Comparison of ENCODE assay signal across 1 cellular context in the genomic region with DNA sequence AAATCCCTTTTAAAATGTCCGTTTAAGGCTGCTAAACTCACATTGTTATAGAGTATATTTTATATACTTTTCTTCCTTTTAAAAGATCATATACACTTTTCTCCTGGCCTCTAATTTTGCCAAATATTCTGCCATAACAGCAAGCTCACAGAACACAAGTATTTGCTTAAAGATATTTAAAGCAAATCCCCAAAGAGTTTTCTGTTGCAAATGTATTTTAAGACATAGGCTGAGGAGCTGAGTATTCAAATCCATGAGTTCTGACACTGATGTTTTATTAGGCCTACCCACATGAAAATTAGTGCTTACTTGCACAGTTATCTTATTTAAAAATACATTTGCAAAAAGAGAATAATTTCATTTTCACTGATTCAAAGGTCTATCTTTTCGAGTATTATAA.
TF ChIP-seq lines count a peak whose summit lies in the region.

No MANE protein-coding gene starts in this region.

TF ChIP-seq in HepG2, 621 proteins besides CTCF, POLR2A, EP300 and RAD21:
- TF ChIP-seq SRF (IDR thresholded peaks at IDR 0.05; ENCODE audit: low read depth, low read length) (no peak), RFXAP (CRISPR knock-in tag; IDR thresholded peaks at IDR 0.05; ENCODE audit: borderline replicate concordance) (no peak), MZF1 (CRISPR knock-in tag; IDR thresholded peaks at IDR 0.05; ENCODE audit: borderline replicate concordance) (no peak), ZNF3 (CRISPR knock-in tag; IDR thresholded peaks at IDR 0.05) (no peak), NR2F2 (IDR thresholded peaks at IDR 0.05; ENCODE audit: borderline replicate concordance, low read depth) (no peak), ZNF598 (CRISPR knock-in tag; IDR thresholded peaks at IDR 0.05; ENCODE audit: borderline replicate concordance) (no peak), ZNF660 (CRISPR knock-in tag; IDR thresholded peaks at IDR 0.05; ENCODE audit: borderline replicate concordance, low read depth) (no peak), AGO1 (IDR thresholded peaks at IDR 0.05; ENCODE audit: low read depth, low read length, poor library complexity, severe bottlenecking) (no peak), HMGA1 (CRISPR knock-in tag; conservative IDR thresholded peaks at IDR 0.05) (no peak), ZNF724P (CRISPR knock-in tag; IDR thresholded peaks at IDR 0.05; ENCODE audit: borderline replicate concordance) (no peak), RXRA (CRISPR knock-in tag; IDR thresholded peaks at IDR 0.05) (no peak), ZNF749 (CRISPR knock-in tag; IDR thresholded peaks at IDR 0.05; ENCODE audit: borderline replicate concordance) (no peak), ZNF136 (CRISPR knock-in tag; IDR thresholded peaks at IDR 0.05; ENCODE audit: low read depth) (no peak), ZNF552 (CRISPR knock-in tag; IDR thresholded peaks at IDR 0.05; ENCODE audit: borderline replicate concordance) (no peak), CHD2 (IDR thresholded peaks at IDR 0.05; ENCODE audit: low read depth, low read length) (no peak)
- TF ChIP-seq, protein P1, sequence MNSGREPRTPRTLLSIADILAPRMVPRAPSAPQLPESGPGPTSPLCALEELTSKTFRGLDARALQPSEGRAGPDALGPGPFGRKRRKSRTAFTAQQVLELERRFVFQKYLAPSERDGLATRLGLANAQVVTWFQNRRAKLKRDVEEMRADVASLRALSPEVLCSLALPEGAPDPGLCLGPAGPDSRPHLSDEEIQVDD (CRISPR knock-in tag; IDR thresholded peaks at IDR 0.05; ENCODE audit: borderline replicate concordance): no peak
- TF ChIP-seq, protein P2, sequence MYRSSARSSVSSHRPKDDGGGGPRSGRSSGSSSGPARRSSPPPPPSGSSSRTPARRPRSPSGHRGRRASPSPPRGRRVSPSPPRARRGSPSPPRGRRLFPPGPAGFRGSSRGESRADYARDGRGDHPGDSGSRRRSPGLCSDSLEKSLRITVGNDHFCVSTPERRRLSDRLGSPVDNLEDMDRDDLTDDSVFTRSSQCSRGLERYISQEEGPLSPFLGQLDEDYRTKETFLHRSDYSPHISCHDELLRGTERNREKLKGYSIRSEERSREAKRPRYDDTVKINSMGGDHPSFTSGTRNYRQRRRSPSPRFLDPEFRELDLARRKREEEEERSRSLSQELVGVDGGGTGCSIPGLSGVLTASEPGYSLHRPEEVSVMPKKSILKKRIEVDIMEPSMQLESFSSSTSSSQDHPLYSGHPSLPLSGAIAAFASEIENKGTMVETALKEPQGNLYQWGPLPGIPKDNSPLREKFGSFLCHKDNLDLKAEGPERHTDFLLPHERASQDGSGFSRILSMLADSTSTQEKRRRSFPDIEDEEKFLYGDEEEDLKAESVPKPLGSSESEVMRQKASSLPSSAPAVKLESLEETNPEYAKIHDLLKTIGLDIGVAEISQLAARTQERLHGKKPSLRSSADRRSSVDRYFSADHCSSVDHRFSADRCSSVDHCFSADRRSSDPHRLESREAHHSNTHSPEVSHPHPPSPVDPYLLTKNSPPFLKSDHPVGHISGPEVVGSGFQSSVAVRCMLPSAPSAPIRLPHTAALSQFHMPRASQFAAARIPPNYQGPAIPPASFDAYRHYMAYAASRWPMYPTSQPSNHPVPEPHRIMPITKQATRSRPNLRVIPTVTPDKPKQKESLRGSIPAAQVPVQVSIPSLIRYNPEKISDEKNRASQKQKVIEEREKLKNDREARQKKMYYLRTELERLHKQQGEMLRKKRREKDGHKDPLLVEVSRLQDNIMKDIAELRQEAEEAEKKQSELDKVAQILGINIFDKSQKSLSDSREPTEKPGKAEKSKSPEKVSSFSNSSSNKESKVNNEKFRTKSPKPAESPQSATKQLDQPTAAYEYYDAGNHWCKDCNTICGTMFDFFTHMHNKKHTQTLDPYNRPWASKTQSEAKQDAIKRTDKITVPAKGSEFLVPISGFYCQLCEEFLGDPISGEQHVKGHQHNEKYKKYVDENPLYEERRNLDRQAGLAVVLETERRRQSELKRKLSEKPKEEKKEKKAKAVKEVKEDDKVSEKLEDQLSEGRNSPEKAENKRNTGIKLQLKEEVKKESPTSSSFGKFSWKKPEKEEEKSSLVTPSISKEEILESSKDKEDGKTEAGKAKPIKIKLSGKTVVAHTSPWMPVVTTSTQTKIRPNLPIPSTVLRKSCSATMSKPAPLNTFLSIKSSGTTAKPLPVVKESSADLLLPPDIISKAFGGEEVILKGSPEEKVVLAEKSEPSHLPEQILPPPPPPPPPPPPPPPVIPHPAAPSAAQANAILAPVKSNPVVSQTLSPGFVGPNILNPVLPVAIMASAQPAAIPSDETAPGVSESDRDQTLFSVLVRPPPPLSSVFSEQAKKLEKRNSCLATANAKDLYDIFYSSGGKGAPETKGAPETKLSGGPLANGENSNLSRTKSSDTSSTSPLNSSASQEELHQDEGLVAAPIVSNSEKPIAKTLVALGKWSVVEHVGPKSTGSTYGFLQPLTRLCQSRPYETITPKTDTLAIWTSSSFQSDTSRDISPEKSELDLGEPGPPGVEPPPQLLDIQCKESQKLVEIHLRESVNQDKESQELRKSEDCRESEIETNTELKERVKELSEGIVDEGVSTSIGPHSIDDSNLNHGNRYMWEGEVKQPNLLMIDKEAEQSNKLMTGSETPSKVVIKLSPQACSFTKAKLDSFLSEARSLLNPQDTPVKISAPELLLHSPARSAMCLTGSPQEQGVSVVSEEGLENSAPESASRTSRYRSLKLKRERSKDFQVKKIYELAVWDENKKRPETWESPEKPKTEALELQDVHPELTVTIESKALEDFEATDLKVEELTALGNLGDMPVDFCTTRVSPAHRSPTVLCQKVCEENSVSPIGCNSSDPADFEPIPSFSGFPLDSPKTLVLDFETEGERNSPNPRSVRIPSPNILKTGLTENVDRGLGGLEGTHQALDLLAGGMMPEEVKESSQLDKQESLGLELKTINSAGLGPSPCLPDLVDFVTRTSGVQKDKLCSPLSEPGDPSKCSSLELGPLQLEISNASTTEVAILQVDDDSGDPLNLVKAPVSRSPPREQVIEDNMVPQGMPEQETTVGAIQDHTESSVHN (CRISPR knock-in tag; IDR thresholded peaks at IDR 0.05): no peak
